ENCODE assay signal across 24 cellular contexts in the genomic region with DNA sequence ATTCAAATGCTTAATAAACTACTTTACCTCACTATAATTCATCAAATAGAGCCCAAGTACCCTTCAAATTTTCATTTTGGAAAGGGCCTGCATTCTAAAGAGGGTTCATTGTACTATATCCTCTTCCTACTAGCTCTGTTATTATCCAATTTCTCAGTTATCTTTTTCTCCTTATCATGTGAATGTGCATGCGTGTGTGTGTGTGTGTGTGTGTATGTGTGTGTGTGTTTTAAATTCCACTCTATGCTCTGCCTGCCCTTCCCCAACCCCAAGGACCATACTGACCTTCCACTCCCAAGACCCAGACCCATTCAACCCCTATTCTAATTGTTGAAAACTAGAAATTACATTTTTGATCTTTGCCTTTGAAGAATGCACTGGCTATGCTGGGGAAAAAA.
"Had no signal": no experiment of that assay in that cellular context is flagged by ENCODE, and none has a peak within 500 bp of the region (broad histone marks: within the 10 kb centered on the region; RNA-seq: fewer than 3 reads in every experiment).

No MANE protein-coding gene starts in this region.

- H3K4me1 Mint-ChIP-seq: mesothelial cell of epicardium, neural crest cell had no signal

- H3K9me3 Mint-ChIP-seq: natural killer cell treated with Interleukin-12 subunit alpha and Interleukin-12 subunit beta and Interleukin-15 and Interleukin-18, amount 100 ng/mL, for 72 hours had no signal

- H3K9me3 ChIP-seq: mucosa of descending colon, prostate gland, stomach, thyroid gland, vagina had no signal

- DNase-seq: cortex of kidney; effector memory CD8-positive, alpha-beta T cell; hypothalamus; mucosa of descending colon; naive B cell; stimulated activated CD4-positive, alpha-beta T cell treated with anti-CD3 and anti-CD28 coated beads, Interleukin-2, amount 100 ng/mL, for 24 hours; stimulated activated CD4-positive, alpha-beta T cell treated with anti-CD3 and anti-CD28 coated beads, Interleukin-4, amount 100 ng/mL, for 24 hours; stimulated activated naive CD4-positive, alpha-beta T cell treated with Interleukin-2 at 50 U/mL for 16 hours; stomach; thyroid gland; trophoblast cell had no signal

- H3K36me3 ChIP-seq: prostate gland, right atrium auricular region, stomach, thyroid gland, vagina had no signal

- H3K27ac Mint-ChIP-seq: effector memory CD8-positive, alpha-beta T cell; memory B cell; mesothelial cell of epicardium; natural killer cell treated with Interleukin-12 subunit alpha and Interleukin-12 subunit beta and Interleukin-15 and Interleukin-18, amount 100 ng/mL, for 72 hours; stimulated activated effector memory CD8-positive, alpha-beta T cell treated with anti-CD3 and anti-CD28 coated beads, Interleukin-12 subunit alpha, Interleukin-12 subunit beta, amount 100 ng/mL, for 72 hours had no signal

- H3K4me1 ChIP-seq: prostate gland, right atrium auricular region, thyroid gland, vagina had no signal

- H3K4me3 Mint-ChIP-seq: effector memory CD8-positive, alpha-beta T cell; memory B cell; mesothelial cell of epicardium; naive B cell; natural killer cell treated with Interleukin-12 subunit alpha and Interleukin-12 subunit beta and Interleukin-15 and Interleukin-18, amount 100 ng/mL, for 72 hours; neural crest cell; stimulated activated effector memory CD8-positive, alpha-beta T cell treated with anti-CD3 and anti-CD28 coated beads, Interleukin-12 subunit alpha, Interleukin-12 subunit beta, amount 100 ng/mL, for 72 hours had no signal

- FAIRE-seq: endometrium, frontal cortex, keratinocyte had no signal

- H3K27me3 Mint-ChIP-seq: effector memory CD8-positive, alpha-beta T cell; memory B cell; naive B cell; natural killer cell treated with Interleukin-12 subunit alpha and Interleukin-12 subunit beta and Interleukin-15 and Interleukin-18, amount 100 ng/mL, for 72 hours had no signal

- ATAC-seq: effector memory CD8-positive, alpha-beta T cell; mucosa of descending colon; natural killer cell treated with Interleukin-12 subunit alpha and Interleukin-12 subunit beta and Interleukin-15 and Interleukin-18, amount 100 ng/mL, for 72 hours; sciatic nerve; stimulated activated effector memory CD8-positive, alpha-beta T cell treated with anti-CD3 and anti-CD28 coated beads, Interleukin-12 subunit alpha, Interleukin-12 subunit beta, amount 100 ng/mL, for 72 hours had no signal

- H3K27ac ChIP-seq: prostate gland, right atrium auricular region, thyroid gland, vagina had no signal

- H3K27me3 ChIP-seq: right atrium auricular region, stomach, thyroid gland, vagina had no signal

- H3K4me3 ChIP-seq: lung, mucosa of descending colon, prostate gland, right atrium auricular region, stomach, thyroid gland, vagina had no signal

- H3K36me3 Mint-ChIP-seq: naive B cell had no signal
